In genomic region chr2:18404141-18404540, GRCh38 we compare ENCODE assay signal across 24 cellular contexts.
"Had no signal": no experiment of that assay in that cellular context is flagged by ENCODE, and none has a peak within 500 bp of the region (broad histone marks: within the 10 kb centered on the region; RNA-seq: fewer than 3 reads in every experiment).

No MANE protein-coding gene starts in this region.

- H3K36me3 ChIP-seq: esophagus muscularis mucosa, prostate gland, right lobe of liver, suprapubic skin, thyroid gland, upper lobe of left lung, uterus had no signal

- H3K27ac ChIP-seq: coronary artery, dorsolateral prefrontal cortex, epithelial cell of prostate, esophagus muscularis mucosa, foreskin keratinocyte, parathyroid adenoma, prostate gland, right lobe of liver, suprapubic skin, thyroid gland, upper lobe of left lung, uterus had no signal

- ATAC-seq: foreskin keratinocyte; right lobe of liver; stimulated activated effector memory CD8-positive, alpha-beta T cell treated with anti-CD3 and anti-CD28 coated beads, Interleukin-12 subunit alpha, Interleukin-12 subunit beta, amount 100 ng/mL, for 72 hours; stimulated activated naive CD8-positive, alpha-beta T cell treated with anti-CD3 and anti-CD28 coated beads, Interleukin-15, Interleukin-2, amounts not matched to agents 100 U/mL and 50 U/mL, for 24 hours had no signal

- DNase-seq: dorsolateral prefrontal cortex; effector CD8-positive, alpha-beta T cell; foreskin keratinocyte; head of caudate nucleus; hippocampal formation; kidney glomerular epithelial cell; naive B cell; occipital lobe; retina; right lobe of liver; stimulated activated CD4-positive, alpha-beta T cell treated with anti-CD3 and anti-CD28 coated beads, Interleukin-4, amount 100 ng/mL, for 1 hour; stimulated activated CD8-positive, alpha-beta memory T cell treated with anti-CD3 and anti-CD28 coated beads, Interleukin-4, amount 100 ng/mL, for 48 hours; stimulated activated naive CD8-positive, alpha-beta T cell treated with anti-CD3 and anti-CD28 coated beads, Interleukin-15, Interleukin-2, amounts not matched to agents 100 U/mL and 50 U/mL, for 24 hours; thyroid gland; upper lobe of left lung; uterus had no signal

- H3K27me3 ChIP-seq: esophagus muscularis mucosa, right lobe of liver, suprapubic skin, thyroid gland, upper lobe of left lung, uterus had no signal

- H3K36me3 Mint-ChIP-seq: naive B cell; stimulated activated effector memory CD8-positive, alpha-beta T cell treated with anti-CD3 and anti-CD28 coated beads, Interleukin-12 subunit alpha, Interleukin-12 subunit beta, amount 100 ng/mL, for 72 hours had no signal

- H3K4me3 ChIP-seq: coronary artery, dorsolateral prefrontal cortex, esophagus muscularis mucosa, prostate gland, right lobe of liver, suprapubic skin, thyroid gland, upper lobe of left lung, uterus had no signal

- H3K9me3 ChIP-seq: esophagus muscularis mucosa, prostate gland, right lobe of liver, suprapubic skin, thyroid gland, upper lobe of left lung, uterus had no signal

- H3K27ac Mint-ChIP-seq: naive B cell; stimulated activated effector memory CD8-positive, alpha-beta T cell treated with anti-CD3 and anti-CD28 coated beads, Interleukin-12 subunit alpha, Interleukin-12 subunit beta, amount 100 ng/mL, for 72 hours had no signal

- H3K9me3 Mint-ChIP-seq: naive B cell; nephron; stimulated activated effector memory CD8-positive, alpha-beta T cell treated with anti-CD3 and anti-CD28 coated beads, Interleukin-12 subunit alpha, Interleukin-12 subunit beta, amount 100 ng/mL, for 72 hours had no signal

- H3K79me2 ChIP-seq: parathyroid adenoma had no signal

- H3K4me1 ChIP-seq: foreskin keratinocyte, parathyroid adenoma, prostate gland, right lobe of liver, thyroid gland, upper lobe of left lung, uterus had no signal

- H3K4me1 Mint-ChIP-seq: naive B cell; stimulated activated effector memory CD8-positive, alpha-beta T cell treated with anti-CD3 and anti-CD28 coated beads, Interleukin-12 subunit alpha, Interleukin-12 subunit beta, amount 100 ng/mL, for 72 hours had no signal

- H2AFZ ChIP-seq: parathyroid adenoma had no signal

- H3K4me3 Mint-ChIP-seq: naive B cell; nephron; stimulated activated effector memory CD8-positive, alpha-beta T cell treated with anti-CD3 and anti-CD28 coated beads, Interleukin-12 subunit alpha, Interleukin-12 subunit beta, amount 100 ng/mL, for 72 hours had no signal

- H3K9ac ChIP-seq: parathyroid adenoma had no signal
